In genomic region chr6:29028821-29029220, GRCh38 we compare ENCODE assay signal across 39 cellular contexts. TPM values are rescaled to one million over a fixed set of nuclear protein-coding genes. Genes with fewer than 3 reads are reported as not detected.
"Had no signal": no experiment of that assay in that cellular context is flagged by ENCODE, and none has a peak within 500 bp of the region (broad histone marks: within the 10 kb centered on the region; RNA-seq: fewer than 3 reads in every experiment).

No MANE protein-coding gene starts in this region.

- H3K9me3 ChIP-seq: MG63 had no signal

- H3K4me3 ChIP-seq: MG63 had no signal

- H3K36me3 ChIP-seq: MG63 had no signal

- DNase-seq: MG63, MM.1S, MV-4-11, NCI-H1048, NCI-H1092, NCI-H1092 treated with DMSO at 0.1 percent for 48 hours, NCI-H1105, NCI-H1105 treated with DMSO at 0.1 percent for 48 hours, NCI-H1417, NCI-H1417 treated with DMSO at 0.1 percent for 48 hours, NCI-H1436, NCI-H1436 treated with DMSO at 0.1 percent for 48 hours, NCI-H146, NCI-H1694, NCI-H1694 treated with DMSO at 0.1 percent for 48 hours, NCI-H187, NCI-H187 treated with DMSO at 0.1 percent for 48 hours, NCI-H1930, NCI-H2029, NCI-H2029 treated with DMSO at 0.1 percent for 48 hours, NCI-H2081, NCI-H2081 treated with DMSO at 0.1 percent for 48 hours, NCI-H2107, NCI-H2171, NCI-H2171 treated with DMSO at 0.1 percent for 48 hours, NCI-H2227 treated with DMSO at 0.1 percent for 48 hours, NCI-H226, NCI-H345, NCI-H446, NCI-H446 treated with DMSO at 0.1 percent for 48 hours, NCI-H510A, NCI-H524, NCI-H524 treated with DMSO at 0.1 percent for 48 hours, NCI-H526, NCI-H526 treated with DMSO at 0.1 percent for 48 hours had no signal

- H3K27me3 ChIP-seq: MG63 had no signal

RNA-seq across cellular contexts. Expression of gene OR2W1, which starts 16.2 kb away (rescaled TPM):
- total RNA-seq: LHCN-M2, M059J, MCF 10A, NCI-H460 had no signal

RNA-seq across cellular contexts. Expression of gene OR2B3, which starts 58.3 kb away (rescaled TPM):
- total RNA-seq: LHCN-M2, M059J, MCF 10A, NCI-H460 had no signal
